ENCODE assay signal across 8 cellular contexts in genomic region chr1:236156512-236157208, GRCh38. TPM values are rescaled to one million over a fixed set of nuclear protein-coding genes. Genes with fewer than 3 reads are reported as not detected.
DNase-seq lines count a peak whose midpoint lies in the region; ATAC-seq and TF ChIP-seq lines count a peak whose summit lies in the region.

No MANE protein-coding gene starts in this region.

- peaks cover 36% of the 10 kb centered on the region for H3K4me1 Mint-ChIP-seq in activated CD4-positive, alpha-beta memory T cell treated with anti-CD3 and anti-CD28 coated beads for 36 hours (ENCODE audit: low read depth)
- no peaks in the 10 kb centered on the region for H3K4me1 Mint-ChIP-seq in HFFc6 (ENCODE audit: low read depth)

- H3K4me3 ChIP-seq in GM06990 (replicated peaks; ENCODE audit: low read depth, low read length) = peak overlapping the region; percentile 39; the same call in 1 of the 2 replicates

- peaks cover 14% of the 10 kb centered on the region for H3K36me3 Mint-ChIP-seq in activated CD4-positive, alpha-beta memory T cell treated with anti-CD3 and anti-CD28 coated beads for 36 hours
- peaks cover 10% of the 10 kb centered on the region for H3K36me3 Mint-ChIP-seq in HFFc6 (ENCODE audit: low read depth)

- POLR2A ChIA-PET in activated CD4-positive, alpha-beta memory T cell treated with anti-CD3 and anti-CD28 coated beads for 36 hours (lab: Charles Lee) = interaction anchor here (1.9 kb wide), 1 partner anchor 13 kb away, joined by 9 read pairs; the partner anchor contains the start of gene GPR137B

- DNase-seq in GM06990 (ENCODE audit: extremely low read depth, insufficient read length) = peak; percentile 84
- DNase-seq in activated CD4-positive, alpha-beta memory T cell treated with anti-CD3 and anti-CD28 coated beads for 36 hours = peak; percentile 72
- peak; percentile 46 for DNase-seq in stimulated activated CD4-positive, alpha-beta T cell treated with anti-CD3 and anti-CD28 coated beads, Interleukin-4, amount 100 ng/mL, for 24 hours
- DNase-seq in sciatic nerve (ENCODE audit: low spot score) = no peak
- no peak for DNase-seq in NCI-H1105 treated with DMSO at 0.1 percent for 48 hours (lab: John Stamatoyannopoulos, UW)
- no peak for DNase-seq in HFFc6

- H3K27me3 ChIP-seq in GM06990 (replicated peaks; ENCODE audit: control insufficient read depth, insufficient read depth, low read length) = no peaks in the 10 kb centered on the region

- peak; percentile 80 for ATAC-seq in GM19452 (IDR thresholded peaks at IDR 0.05; ENCODE audit: unreplicated experiment)
- ATAC-seq in HG03354 (IDR thresholded peaks at IDR 0.05; ENCODE audit: poor library complexity, severe bottlenecking, unreplicated experiment) = peak; percentile 85
- ATAC-seq in sciatic nerve = no peak

- H3K36me3 ChIP-seq in GM06990 (ENCODE audit: control insufficient read depth, insufficient read depth, low read length) = no peaks in the 10 kb centered on the region

- intact Hi-C loops in activated CD4-positive, alpha-beta memory T cell treated with anti-CD3 and anti-CD28 coated beads for 36 hours (cut with micrococcal nuclease) = loop anchor here (1.0 to 5.0 kb wide), 4 partner anchors 12 to 126 kb away; partner anchors contain the start of gene ERO1B
- intact Hi-C loops in sciatic nerve (cut with DNase I) = no loop called here

- no peak overlapping the region for H3K27ac Mint-ChIP-seq in activated CD4-positive, alpha-beta memory T cell treated with anti-CD3 and anti-CD28 coated beads for 36 hours
- no peak overlapping the region for H3K27ac Mint-ChIP-seq in HFFc6

- CTCF ChIA-PET in activated CD4-positive, alpha-beta memory T cell treated with anti-CD3 and anti-CD28 coated beads for 36 hours (lab: Charles Lee) = interaction anchor here (0.7 kb wide), 1 partner anchor 1081 kb away, joined by 3 read pairs; no protein-coding TSS in a partner anchor

- no peak overlapping the region for H3K4me3 Mint-ChIP-seq in activated CD4-positive, alpha-beta memory T cell treated with anti-CD3 and anti-CD28 coated beads for 36 hours
- H3K4me3 Mint-ChIP-seq in HFFc6 = no peak overlapping the region

- no peaks in the 10 kb centered on the region for H3K27me3 Mint-ChIP-seq in activated CD4-positive, alpha-beta memory T cell treated with anti-CD3 and anti-CD28 coated beads for 36 hours
- peaks cover 4% of the 10 kb centered on the region; the same call in 1 of the 2 replicates for H3K27me3 Mint-ChIP-seq in HFFc6 (ENCODE audit: insufficient read depth)

- peaks cover 13% of the 10 kb centered on the region for H3K9me3 Mint-ChIP-seq in activated CD4-positive, alpha-beta memory T cell treated with anti-CD3 and anti-CD28 coated beads for 36 hours
- peaks cover 11% of the 10 kb centered on the region for H3K9me3 Mint-ChIP-seq in HFFc6

- TF ChIP-seq CTCF in GM06990 (IDR thresholded peaks at IDR 0.05; ENCODE audit: insufficient read depth, low read length, poor library complexity, severe bottlenecking) (no peak), HFFc6 (IDR thresholded peaks at IDR 0.05) (no peak)

RNA-seq across cellular contexts. Expression of gene GPR137B, which starts 14.3 kb away (rescaled TPM):
- 1 to 10 TPM; 5.6 TPM for total RNA-seq in activated CD4-positive, alpha-beta memory T cell treated with anti-CD3 and anti-CD28 coated beads for 36 hours
- 91.6 TPM for total RNA-seq in sciatic nerve
- total RNA-seq in HFFc6 (2021; fragmentation: NEBNext Ultra II Directional; extraction: Animal tissue kit (Norgen Biotek cat#: 25700)) = 10 to 100 TPM in 5 of 6 experiments, 1 to 10 TPM in 1; 9.7 to 13.8 (median 11.9) TPM

Comparison
In these comparisons a context has a peak if more than half of its experiments do, and no peak if none do; other contexts are left out.
1. DNase-seq: peak in GM06990 (single experiment), activated CD4-positive, alpha-beta memory T cell treated with anti-CD3 and anti-CD28 coated beads for 36 hours (single experiment) and stimulated activated CD4-positive, alpha-beta T cell treated with anti-CD3 and anti-CD28 coated beads, Interleukin-4, amount 100 ng/mL, for 24 hours (single experiment); none in sciatic nerve (single experiment), NCI-H1105 treated with DMSO at 0.1 percent for 48 hours (single experiment) and HFFc6 (single experiment).